In genomic region chr6:12138936-12139335, GRCh38 we compare ENCODE assay signal across 23 cellular contexts.
DNase-seq lines count a peak whose midpoint lies in the region.
"Had no signal": no experiment of that assay in that cellular context is flagged by ENCODE, and none has a peak within 500 bp of the region (broad histone marks: within the 10 kb centered on the region; RNA-seq: fewer than 3 reads in every experiment).

No MANE protein-coding gene starts in this region.

- peaks cover 54% of the 10 kb centered on the region for H3K36me3 Mint-ChIP-seq in T-helper 2 cell treated with Interferon-gamma antibody and Interleukin-4, amounts not matched to agents 5 μg/mL and 100 μg/mL, for 36 hours (ENCODE audit: low read depth)
- H3K36me3 Mint-ChIP-seq in activated T-helper 1 cell treated with anti-CD3 and anti-CD28 coated beads, Interleukin-12 subunit alpha, Interleukin-12 subunit beta, Interleukin-2, Interleukin-4 antibody, amounts not matched to agents 30 ng/mL and 10 ng/mL and 1 ng/mL, durations not matched to agents 14 hours and 24 hours and 36 hours (ENCODE audit: low read depth): peaks cover 70% of the 10 kb centered on the region

- H3K4me3 ChIP-seq in mesenchymal stem cell (ENCODE audit: insufficient read depth in 1 of 2, low read depth in 1 of 2, low read length in 2 of 2): no peak overlapping the region
- H3K4me3 ChIP-seq: heart right ventricle, Peyer's patch, upper lobe of right lung had no signal

- H2BK5ac ChIP-seq in mesenchymal stem cell (ENCODE audit: low read depth, low read length, poor library complexity, severe bottlenecking): no peak overlapping the region

- H3K18ac ChIP-seq in mesenchymal stem cell (ENCODE audit: low read depth in 1 of 2, low read length in 2 of 2): peak overlapping the region in 1 of 2 experiments; percentile 55

- no peak overlapping the region for H3K14ac ChIP-seq in mesenchymal stem cell (ENCODE audit: low read length in 2 of 2)

- H3K9me3 ChIP-seq in mesenchymal stem cell (ENCODE audit: control insufficient read depth, low read length): no peaks in the 10 kb centered on the region
- H3K9me3 ChIP-seq: Peyer's patch, upper lobe of right lung had no signal

- peak overlapping the region in 1 of 2 experiments; percentile 61 for H3K4ac ChIP-seq in mesenchymal stem cell (ENCODE audit: low read depth in 1 of 2, low read length in 2 of 2)

- no peak overlapping the region for H3K27ac ChIP-seq in mesenchymal stem cell (ENCODE audit: low read length, poor library complexity, severe bottlenecking)
- H3K27ac ChIP-seq: epithelial cell of prostate, heart right ventricle, Peyer's patch, upper lobe of right lung had no signal

- peaks cover 13% of the 10 kb centered on the region for H3K4me1 Mint-ChIP-seq in T-helper 2 cell treated with Interferon-gamma antibody and Interleukin-4, amounts not matched to agents 5 μg/mL and 100 μg/mL, for 36 hours (ENCODE audit: low read depth)
- peaks cover 30% of the 10 kb centered on the region for H3K4me1 Mint-ChIP-seq in activated T-helper 1 cell treated with anti-CD3 and anti-CD28 coated beads, Interleukin-12 subunit alpha, Interleukin-12 subunit beta, Interleukin-2, Interleukin-4 antibody, amounts not matched to agents 30 ng/mL and 10 ng/mL and 1 ng/mL, durations not matched to agents 14 hours and 24 hours and 36 hours (ENCODE audit: low read depth)

- no peaks in the 10 kb centered on the region for H3K27me3 Mint-ChIP-seq in T-helper 2 cell treated with Interferon-gamma antibody and Interleukin-4, amounts not matched to agents 5 μg/mL and 100 μg/mL, for 36 hours (ENCODE audit: low read depth)
- H3K27me3 Mint-ChIP-seq in activated T-helper 1 cell treated with anti-CD3 and anti-CD28 coated beads, Interleukin-12 subunit alpha, Interleukin-12 subunit beta, Interleukin-2, Interleukin-4 antibody, amounts not matched to agents 30 ng/mL and 10 ng/mL and 1 ng/mL, durations not matched to agents 14 hours and 24 hours and 36 hours (ENCODE audit: insufficient read depth): no peaks in the 10 kb centered on the region
- H3K27me3 Mint-ChIP-seq: activated naive CD4-positive, alpha-beta T cell treated with anti-CD3 and anti-CD28 coated beads, Interleukin-2, amount 50 U/mL, for 24 hours had no signal

- no peak overlapping the region for H2AFZ ChIP-seq in mesenchymal stem cell (ENCODE audit: low read depth, low read length)

- H3K4me2 ChIP-seq in mesenchymal stem cell (ENCODE audit: low read length, poor library complexity, severe bottlenecking): no peak overlapping the region

- H4K91ac ChIP-seq in mesenchymal stem cell (ENCODE audit: low read length): no peak overlapping the region

- H2BK12ac ChIP-seq in mesenchymal stem cell (ENCODE audit: low read length in 2 of 2): peak overlapping the region in 1 of 2 experiments; percentile 37

- H3K27me3 ChIP-seq in mesenchymal stem cell (ENCODE audit: control insufficient read depth in 1 of 2, insufficient read depth in 1 of 2, low read length in 2 of 2): no peaks in the 10 kb centered on the region
- H3K27me3 ChIP-seq: heart right ventricle, Peyer's patch, upper lobe of right lung had no signal

- peaks cover 23 to 38% of the 10 kb centered on the region in 2 experiments for H3K36me3 ChIP-seq in mesenchymal stem cell (ENCODE audit: control insufficient read depth in 1 of 2, insufficient read depth in 2 of 2, low read depth in 1 of 2, low read length in 2 of 2)

- H2BK120ac ChIP-seq in mesenchymal stem cell (ENCODE audit: low read depth, low read length): peak overlapping the region; percentile 45

- peaks cover 2% of the 10 kb centered on the region for H3K4me1 ChIP-seq in mesenchymal stem cell (ENCODE audit: control insufficient read depth, insufficient read depth, low read depth, low read length)
- H3K4me1 ChIP-seq: Peyer's patch, upper lobe of right lung had no signal

- H3K79me1 ChIP-seq in mesenchymal stem cell (replicated peaks; ENCODE audit: low read length, poor library complexity, severe bottlenecking): peaks cover 21% of the 10 kb centered on the region

- no peak overlapping the region for H3K9ac ChIP-seq in mesenchymal stem cell (ENCODE audit: low read length)

- WGBS in mesenchymal stem cell: 96% methylated on average over 4 of the region's 4 CpGs

- H4K8ac ChIP-seq in mesenchymal stem cell (ENCODE audit: low read length): peak overlapping the region; percentile 23

- H2BK15ac ChIP-seq in mesenchymal stem cell (ENCODE audit: low read depth, poor library complexity, severe bottlenecking): no peak overlapping the region

- peak overlapping the region; percentile 80 for H3K27ac Mint-ChIP-seq in T-helper 2 cell treated with Interferon-gamma antibody and Interleukin-4, amounts not matched to agents 5 μg/mL and 100 μg/mL, for 36 hours
- H3K27ac Mint-ChIP-seq in activated T-helper 1 cell treated with anti-CD3 and anti-CD28 coated beads, Interleukin-12 subunit alpha, Interleukin-12 subunit beta, Interleukin-2, Interleukin-4 antibody, amounts not matched to agents 30 ng/mL and 10 ng/mL and 1 ng/mL, durations not matched to agents 14 hours and 24 hours and 36 hours: peak overlapping the region; percentile 85
- H3K27ac Mint-ChIP-seq: activated naive CD4-positive, alpha-beta T cell treated with anti-CD3 and anti-CD28 coated beads, Interleukin-2, amount 50 U/mL, for 24 hours had no signal

- H2AK5ac ChIP-seq in mesenchymal stem cell (ENCODE audit: low read length, severe bottlenecking): no peak overlapping the region

- peaks cover 9% of the 10 kb centered on the region for H3K9me3 Mint-ChIP-seq in T-helper 2 cell treated with Interferon-gamma antibody and Interleukin-4, amounts not matched to agents 5 μg/mL and 100 μg/mL, for 36 hours
- peaks cover 24% of the 10 kb centered on the region for H3K9me3 Mint-ChIP-seq in activated T-helper 1 cell treated with anti-CD3 and anti-CD28 coated beads, Interleukin-12 subunit alpha, Interleukin-12 subunit beta, Interleukin-2, Interleukin-4 antibody, amounts not matched to agents 30 ng/mL and 10 ng/mL and 1 ng/mL, durations not matched to agents 14 hours and 24 hours and 36 hours
- H3K9me3 Mint-ChIP-seq: activated naive CD4-positive, alpha-beta T cell treated with anti-CD3 and anti-CD28 coated beads, Interleukin-2, amount 50 U/mL, for 24 hours had no signal

- DNase-seq in T-helper 2 cell treated with Interferon-gamma antibody and Interleukin-4, amounts not matched to agents 5 μg/mL and 100 μg/mL, for 36 hours (ENCODE audit: low spot score): no peak
- DNase-seq in T-helper 2 cell: no peak
- DNase-seq in EL: peak; percentile 46
- DNase-seq in activated T-helper 1 cell treated with anti-CD3 and anti-CD28 coated beads, Interleukin-12 subunit alpha, Interleukin-12 subunit beta, Interleukin-2, Interleukin-4 antibody, amounts not matched to agents 30 ng/mL and 10 ng/mL and 1 ng/mL, durations not matched to agents 14 hours and 24 hours and 36 hours (ENCODE audit: low spot score): no peak
- DNase-seq in mesenchymal stem cell: no peak
- DNase-seq in foreskin melanocyte: no peak
- DNase-seq in NCI-H446 (lab: John Stamatoyannopoulos, UW): no peak
- no peak for DNase-seq in NCI-H2081 (lab: John Stamatoyannopoulos, UW)
- DNase-seq: 8988T, AML-193, Calu3, H7, heart right ventricle, KG1, left colon, MV-4-11, NCI-H2171 treated with DMSO at 0.1 percent for 48 hours, NCI-H526, Peyer's patch, substantia nigra, upper lobe of right lung had no signal

- intact Hi-C loops in activated T-helper 1 cell treated with anti-CD3 and anti-CD28 coated beads, Interleukin-12 subunit alpha, Interleukin-12 subunit beta, Interleukin-2, Interleukin-4 antibody, amounts not matched to agents 30 ng/mL and 10 ng/mL and 1 ng/mL, durations not matched to agents 14 hours and 24 hours and 36 hours (cut with micrococcal nuclease): no loop called here

- no peak overlapping the region for H3K4me3 Mint-ChIP-seq in T-helper 2 cell treated with Interferon-gamma antibody and Interleukin-4, amounts not matched to agents 5 μg/mL and 100 μg/mL, for 36 hours
- H3K4me3 Mint-ChIP-seq in activated T-helper 1 cell treated with anti-CD3 and anti-CD28 coated beads, Interleukin-12 subunit alpha, Interleukin-12 subunit beta, Interleukin-2, Interleukin-4 antibody, amounts not matched to agents 30 ng/mL and 10 ng/mL and 1 ng/mL, durations not matched to agents 14 hours and 24 hours and 36 hours: no peak overlapping the region

- H3K23ac ChIP-seq in mesenchymal stem cell (ENCODE audit: low read length in 2 of 2): no peak overlapping the region
